34 cellular contexts compared by ENCODE assay signal in the genomic region with DNA sequence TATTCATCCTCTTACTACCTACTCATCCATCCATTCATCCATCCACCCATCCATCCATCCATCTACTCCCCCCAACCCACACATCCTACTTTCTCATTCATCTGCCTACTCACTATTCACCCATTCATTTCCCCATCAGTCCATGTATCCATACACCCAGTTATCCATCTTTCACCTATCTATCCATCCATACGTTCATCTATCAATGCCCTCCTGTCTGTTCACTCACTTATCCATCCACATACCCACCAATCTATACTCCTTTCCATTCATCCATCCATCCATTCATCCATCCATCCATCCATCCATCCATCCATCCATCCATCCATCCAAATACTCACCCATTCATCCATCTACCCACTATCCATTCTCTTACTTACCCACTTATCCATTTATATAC.
"Had no signal": no experiment of that assay in that cellular context is flagged by ENCODE, and none has a peak within 500 bp of the region (broad histone marks: within the 10 kb centered on the region; RNA-seq: fewer than 3 reads in every experiment).

No MANE protein-coding gene starts in this region.

- ATAC-seq: activated CD8-positive, alpha-beta T cell treated with anti-CD3 and anti-CD28 coated beads for 36 hours; activated naive CD4-positive, alpha-beta T cell treated with anti-CD3 and anti-CD28 coated beads, Interleukin-2, amount 50 U/mL, for 72 hours; activated T-cell treated with anti-CD3 and anti-CD28 coated beads, Interleukin-2, amount 50 U/mL, for 4 hours; activated T-cell treated with anti-CD3 and anti-CD28 coated beads, Interleukin-2, amount 50 U/mL, for 72 hours; activated T-helper 17 cell treated with anti-CD3 and anti-CD28 coated beads, Interleukin-2, amount 50 U/mL, for 72 hours; body of pancreas had no signal

- H3K27me3 ChIP-seq: body of pancreas had no signal

- H3K4me3 ChIP-seq: adrenal gland, body of pancreas, breast epithelium had no signal

- H3K36me3 ChIP-seq: adrenal gland, brain microvascular endothelial cell, breast epithelium had no signal

- H3K9me3 ChIP-seq: adrenal gland, body of pancreas, breast epithelium had no signal

- H3K27ac ChIP-seq: adrenal gland, body of pancreas, brain microvascular endothelial cell, breast epithelium, VCaP had no signal

- DNase-seq: activated B cell treated with CpG ODN at 0.5 μM for 24 hours; activated CD4-positive, alpha-beta memory T cell treated with anti-CD3 and anti-CD28 coated beads for 36 hours; activated CD4-positive, alpha-beta T cell treated with anti-CD3 and anti-CD28 coated beads for 4 hours; activated CD4-positive, alpha-beta T cell treated with anti-CD3 and anti-CD28 coated beads, Interleukin-2, amount 10 ng/mL, durations not matched to agents 24 days and 14 days; activated CD4-positive, alpha-beta T cell treated with anti-CD3 and anti-CD28 coated beads, Interleukin-2, amount 50 U/mL, for 1 hour; activated CD4-positive, alpha-beta T cell treated with anti-CD3 and anti-CD28 coated beads, Interleukin-2, amount 50 U/mL, for 4 hours; activated CD4-positive, CD25-positive, alpha-beta regulatory T cell treated with anti-CD3 and anti-CD28 coated beads, Interleukin-2, amount 50 U/mL, for 72 hours; activated CD8-positive, alpha-beta memory T cell treated with anti-CD3 and anti-CD28 coated beads, Interleukin-2, amount 50 U/mL, for 4 hours; activated CD8-positive, alpha-beta T cell treated with anti-CD3 and anti-CD28 coated beads for 36 hours; activated effector memory CD4-positive, alpha-beta T cell treated with anti-CD3 and anti-CD28 coated beads, Interleukin-2, amount 50 U/mL, for 16 hours; activated gamma-delta T cell treated with Interleukin-2 at 50 U/mL for 16 hours; activated naive CD4-positive, alpha-beta T cell; activated naive CD4-positive, alpha-beta T cell treated with anti-CD3 and anti-CD28 coated beads for 36 hours; activated naive CD4-positive, alpha-beta T cell treated with anti-CD3 and anti-CD28 coated beads, Interleukin-2, amount 50 U/mL, for 16 hours; activated naive CD8-positive, alpha-beta T cell treated with anti-CD3 and anti-CD28 coated beads for 36 hours; activated T-cell treated with anti-CD3 and anti-CD28 coated beads for 4 hours; activated T-cell treated with anti-CD3 and anti-CD28 coated beads, Interleukin-2, amount 50 U/mL, for 1 hour; activated T-cell treated with anti-CD3 and anti-CD28 coated beads, Interleukin-2, amount 50 U/mL, for 4 hours; activated T-cell treated with anti-CD3 and anti-CD28 coated beads, Interleukin-2, amount 50 U/mL, for 72 hours; adrenal gland; amniotic stem cell; aorta; body of pancreas; brain microvascular endothelial cell; central memory CD4-positive, alpha-beta T cell; T-helper 1 cell; T-helper 2 cell; T-helper 9 cell had no signal

- FAIRE-seq: astrocyte, TTC549 had no signal

- H3K4me1 ChIP-seq: adrenal gland, body of pancreas, breast epithelium had no signal
